ENCODE assay signal across 8 cellular contexts in the genomic region with DNA sequence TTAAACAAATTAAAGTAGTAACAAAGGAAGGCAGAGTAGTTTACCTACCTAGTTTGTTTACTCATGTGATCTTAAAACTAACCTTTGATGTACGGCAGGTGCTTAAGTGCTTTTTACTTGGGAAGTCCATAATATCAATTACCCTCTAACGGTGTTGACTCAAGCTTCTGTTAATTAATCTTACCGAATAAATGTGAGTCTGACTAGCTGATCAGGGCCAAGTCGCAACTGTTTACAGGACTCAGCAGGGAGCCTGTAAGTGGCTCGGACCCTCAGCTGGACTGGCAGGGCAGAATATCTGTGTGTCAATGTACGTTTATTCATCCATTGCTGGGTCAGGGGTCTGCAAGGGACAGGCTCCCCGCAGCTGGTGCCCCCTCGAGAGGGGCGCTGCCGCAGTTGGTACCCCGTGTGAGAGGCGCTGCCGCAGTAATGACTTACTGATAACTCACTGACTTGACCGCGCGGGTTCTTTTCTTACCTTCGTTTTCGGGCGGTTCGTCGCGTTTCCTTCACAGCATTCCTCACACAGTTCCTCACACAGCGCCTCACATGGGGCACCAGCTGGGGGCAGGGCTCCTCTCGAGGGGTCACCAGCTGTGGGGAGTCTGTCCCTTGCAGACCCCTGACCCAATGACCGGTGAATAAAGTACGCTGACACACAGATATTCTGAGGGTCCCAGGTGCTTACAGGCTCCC. TPM values are rescaled to one million over a fixed set of nuclear protein-coding genes. Genes with fewer than 3 reads are reported as not detected.
DNase-seq lines count a peak whose midpoint lies in the region; ATAC-seq, FAIRE-seq and TF ChIP-seq lines count a peak whose summit lies in the region.

No MANE protein-coding gene starts in this region.

- H3K4me3 ChIP-seq in pancreas, result peak overlapping the region; percentile 21 to 59 (median 34)

- H3K27me3 ChIP-seq in pancreas, result no peaks in the 10 kb centered on the region

- DNase-seq in NCI-H146 (lab: John Stamatoyannopoulos, UW) (peak; percentile 65), germinal center (ENCODE audit: low spot score) (peak; percentile 14), pancreas (peak in 3 of 6 donors; percentile 18 to 63 (median 19)), hippocampal formation (lab: John Stamatoyannopoulos, UW) (no peak)
- DNase-seq in activated T-cell treated with anti-CD3 and anti-CD28 coated beads, Interleukin-2, amount 50 U/mL, for 24 hours, result peak; percentile 53

- H3K27ac Mint-ChIP-seq in activated T-cell treated with anti-CD3 and anti-CD28 coated beads, Interleukin-2, amount 50 U/mL, for 24 hours, result no peak overlapping the region

- H3K36me3 Mint-ChIP-seq in activated T-cell treated with anti-CD3 and anti-CD28 coated beads, Interleukin-2, amount 50 U/mL, for 24 hours (ENCODE audit: low read depth), result no peaks in the 10 kb centered on the region

- no peaks in the 10 kb centered on the region for H3K36me3 ChIP-seq in pancreas

- peaks cover 9% of the 10 kb centered on the region for H3K4me1 Mint-ChIP-seq in activated T-cell treated with anti-CD3 and anti-CD28 coated beads, Interleukin-2, amount 50 U/mL, for 24 hours (ENCODE audit: low read depth)

- no peaks in the 10 kb centered on the region for H3K4me1 ChIP-seq in pancreas

- H3K4me3 Mint-ChIP-seq in activated T-cell treated with anti-CD3 and anti-CD28 coated beads, Interleukin-2, amount 50 U/mL, for 24 hours, result peak overlapping the region; percentile 80

- intact Hi-C loops in pancreas (cut with DNase I), result no loop called here

- no peaks in the 10 kb centered on the region for H3K9me3 ChIP-seq in pancreas

- H3K27ac ChIP-seq in C4-2B (peak overlapping the region; percentile 30), pancreas (peak overlapping the region in 1 of 4 donors; percentile 12)

- no peak for TF ChIP-seq CTCF in C4-2B (conservative IDR thresholded peaks at IDR 0.05)
- no peak for TF ChIP-seq CTCF in pancreas (IDR thresholded peaks at IDR 0.05)

- ATAC-seq in GM21381 (IDR thresholded peaks at IDR 0.05; ENCODE audit: unreplicated experiment), result peak; percentile 57
- ATAC-seq in pancreas, result peak; percentile 43 to 83 (median 77)
- no peak for ATAC-seq in GM21737 (IDR thresholded peaks at IDR 0.05; ENCODE audit: unreplicated experiment)

- peaks cover 56% of the 10 kb centered on the region for H3K27me3 Mint-ChIP-seq in activated T-cell treated with anti-CD3 and anti-CD28 coated beads, Interleukin-2, amount 50 U/mL, for 24 hours

- no peaks in the 10 kb centered on the region for H3K9me3 Mint-ChIP-seq in activated T-cell treated with anti-CD3 and anti-CD28 coated beads, Interleukin-2, amount 50 U/mL, for 24 hours

- 2 to 4% methylated on average over 26 of the region's 26 CpGs for WGBS in pancreas, 2 donors

- no peak for FAIRE-seq in pancreas (lab: Jason Lieb, UNC)

RNA-seq across cellular contexts. Expression of a gene that starts 2.9 kb away (rescaled TPM):
- total RNA-seq in pancreas, result 1 to 10 TPM in 4 of 6 donors, under 1 TPM in 2; 0.37 to 5.4 (median 1.4) TPM
- 1 to 10 TPM in 1 of 2 donors, under 1 TPM in 1; 0.87 to 1.6 TPM for polyA plus RNA-seq in pancreas

Comparison
In these comparisons a context has a peak if more than half of its experiments do, and no peak if none do; other contexts are left out.
1. DNase-seq: peak in NCI-H146 (single experiment), activated T-cell treated with anti-CD3 and anti-CD28 coated beads, Interleukin-2, amount 50 U/mL, for 24 hours (single experiment) and germinal center (single experiment); none in hippocampal formation (0 of 2).